In the genomic region with DNA sequence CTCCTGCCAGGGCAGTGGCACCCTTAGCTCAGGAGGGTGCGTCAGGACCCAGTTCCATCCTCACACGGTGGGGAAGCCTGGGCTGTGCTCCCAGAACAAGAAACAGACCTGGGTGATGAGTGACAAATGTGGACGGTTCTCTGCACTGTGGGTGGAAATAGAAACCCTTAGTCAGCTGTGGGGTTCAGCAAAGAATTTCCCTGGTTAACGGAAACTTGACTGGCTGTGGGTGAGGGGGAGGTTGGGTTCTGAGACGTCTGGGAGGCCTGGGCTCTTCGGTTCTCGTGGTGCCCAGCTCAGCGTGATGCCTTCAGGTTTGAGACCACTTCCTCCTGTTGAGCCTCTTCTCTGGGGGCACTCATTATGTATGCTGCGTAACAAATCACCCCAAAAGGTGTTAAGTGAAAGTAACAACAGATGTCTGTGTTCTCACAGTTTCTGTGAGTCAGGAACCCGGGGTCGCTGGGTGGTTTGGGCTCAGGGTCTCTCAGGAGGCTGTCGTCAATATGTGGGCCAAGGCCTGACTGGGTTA, we compare ENCODE assay signal across 10 cellular contexts. TPM values are rescaled to one million over a fixed set of nuclear protein-coding genes. Genes with fewer than 3 reads are reported as not detected.
DNase-seq lines count a peak whose midpoint lies in the region; ATAC-seq, FAIRE-seq and TF ChIP-seq lines count a peak whose summit lies in the region.
"Had no signal": no experiment of that assay in that cellular context is flagged by ENCODE, and none has a peak within 500 bp of the region (broad histone marks: within the 10 kb centered on the region; RNA-seq: fewer than 3 reads in every experiment).

No MANE protein-coding gene starts in this region.

- H3K27me3 ChIP-seq in GM12878 (replicated peaks in 1 of 2; ENCODE audit: control insufficient read depth in 2 of 2, insufficient read depth in 2 of 2, low read length in 1 of 2), result no peaks in the 10 kb centered on the region
- no peaks in the 10 kb centered on the region; the same call in 1 of the 2 replicates for H3K27me3 ChIP-seq in HAP-1 (ENCODE audit: low read depth)

- peak overlapping the region; percentile 50 for H3K4me3 ChIP-seq in GM12865 (ENCODE audit: low read depth, low read length)
- peak overlapping the region; percentile 39; the same call in 1 of the 2 replicates for H3K4me3 ChIP-seq in GM12878
- H3K4me3 ChIP-seq in HAP-1, result no peak overlapping the region
- H3K4me3 ChIP-seq: suprapubic skin had no signal

- H3K4me1 ChIP-seq in GM12878 (ENCODE audit: control insufficient read depth, insufficient read depth, low read length), result peaks cover 78% of the 10 kb centered on the region
- no peaks in the 10 kb centered on the region for H3K4me1 ChIP-seq in HAP-1
- H3K4me1 ChIP-seq: suprapubic skin had no signal

- no TSS peak for BruUV-seq in GM12878 (replicated peaks; lab: Mats Ljungman, UMichigan)

- POLR2A ChIA-PET in GM12878 (lab: Charles Lee), result interaction anchor here (0.7 to 8.2 kb wide), 10 partner anchors 11 to 66 kb away, joined by 3 to 76 read pairs (median 8); partner anchors contain the start of gene PPP1R16B

- no peaks in the 10 kb centered on the region for H3K9me3 Mint-ChIP-seq in T-helper 1 cell treated with Interleukin-12 subunit alpha and Interleukin-12 subunit beta and Interleukin-4 antibody, amounts not matched to agents 30 μg/mL and 1 μg/mL, for 36 hours

- intact Hi-C loops in GM12878 (cut with micrococcal nuclease; ENCODE audit: unreplicated experiment), result loop anchor here (1.0 kb wide), 1 partner anchor 13 kb away; no protein-coding TSS in a partner anchor

- H3K27ac ChIP-seq in GM12878 (ENCODE audit: control insufficient read depth, insufficient read depth), result peak overlapping the region; percentile 96
- H3K27ac ChIP-seq: suprapubic skin had no signal

- H2AFZ ChIP-seq in GM12878 (ENCODE audit: control insufficient read depth, low read depth, low read length), result no peak overlapping the region

- H3K36me3 ChIP-seq in GM12878 (ENCODE audit: control insufficient read depth in 2 of 2, insufficient read depth in 2 of 2, low read length in 1 of 2) (peaks cover 1 to 4% of the 10 kb centered on the region in 2 experiments; a peak in 3 of 4 replicates), HAP-1 (replicated peaks) (no peaks in the 10 kb centered on the region)
- H3K36me3 ChIP-seq: suprapubic skin had no signal

- peak overlapping the region; percentile 81 for H3K9ac ChIP-seq in GM12878 (ENCODE audit: control insufficient read depth, insufficient read depth, low read length)

- no peaks in the 10 kb centered on the region for H3K27me3 Mint-ChIP-seq in T-helper 1 cell treated with Interleukin-12 subunit alpha and Interleukin-12 subunit beta and Interleukin-4 antibody, amounts not matched to agents 30 μg/mL and 1 μg/mL, for 36 hours (ENCODE audit: low read depth)

- peaks cover 27% of the 10 kb centered on the region for H3K36me3 Mint-ChIP-seq in T-helper 1 cell treated with Interleukin-12 subunit alpha and Interleukin-12 subunit beta and Interleukin-4 antibody, amounts not matched to agents 30 μg/mL and 1 μg/mL, for 36 hours (ENCODE audit: low read depth)

- WGBS in GM12878 (ENCODE audit: insufficient coverage, insufficient replicate concordance, low lambda C conversion rate, missing lambda C conversion rate), result 2% methylated on average over 12 of the region's 12 CpGs

- peak; percentile 95 for FAIRE-seq in GM12878 (lab: Jason Lieb, UNC)
- FAIRE-seq: G401.6 had no signal

- H3K9me3 ChIP-seq in GM12878 (replicated peaks; ENCODE audit: control insufficient read depth, insufficient read depth, low read length), result no peaks in the 10 kb centered on the region
- no peaks in the 10 kb centered on the region for H3K9me3 ChIP-seq in HAP-1
- H3K9me3 ChIP-seq: suprapubic skin had no signal

- peak; percentile 82 for TF ChIP-seq POLR2A in GM12878 (IDR thresholded peaks at IDR 0.05; ENCODE audit: low read depth, low read length)

- CTCF ChIA-PET in GM12878 (lab: Yijun Ruan, JAX), result interaction anchor here (1.2 to 14.0 kb wide), 6 partner anchors 13 to 176 kb away, joined by 4 to 183 read pairs (median 56); partner anchors contain the start of gene PPP1R16B

- RAD21 ChIA-PET in GM12878 (lab: Charles Lee; ENCODE audit: unreplicated experiment), result interaction anchor here (0.9 to 14.5 kb wide), 13 partner anchors 9 to 123 kb away, joined by 3 to 205 read pairs (median 5); partner anchors contain the start of gene PPP1R16B

- H4K20me1 ChIP-seq in GM12878 (ENCODE audit: control insufficient read depth, insufficient read depth), result no peaks in the 10 kb centered on the region

- ATAC-seq in HG02642 (IDR thresholded peaks at IDR 0.05; ENCODE audit: poor library complexity, unreplicated experiment) (peak; percentile 61), GM12878 (peak; percentile 75)

- in situ Hi-C loops in GM12878 (cut with MboI) (loop anchor here (5.0 kb wide), 1 partner anchor 66 kb away; the partner anchor contains the start of gene PPP1R16B), ACHN (cut with HindIII; ENCODE audit: low pct_ligation_motif_present, low pct_unique_long_range_greater_than_20kb, low sequenced_read_pairs) (no loop called here), HAP-1 (cut with MboI; ENCODE audit: low sequenced_read_pairs) (no loop called here)

- SMC1A ChIA-PET in GM12878 (lab: Charles Lee; ENCODE audit: uncharacterized antibody, unreplicated experiment), result interaction anchor here (0.6 to 16.9 kb wide), 10 partner anchors 9 to 66 kb away, joined by 3 to 248 read pairs (median 14); partner anchors contain the start of gene PPP1R16B

- peak; percentile 95 for DNase-seq in GM12865 (ENCODE audit: low read depth)
- peak; percentile 91 for DNase-seq in GM12878 (ENCODE audit: low read depth, low spot score)
- peak; percentile 63 to 86 for DNase-seq in stimulated activated CD8-positive, alpha-beta memory T cell treated with anti-CD3 and anti-CD28 coated beads, Interleukin-4, amount 100 ng/mL, for 4 hours (ENCODE audit: low read depth in 2 of 2, low spot score in 1 of 2)
- DNase-seq in ACHN, result no peak
- DNase-seq in HAP-1 (ENCODE audit: low spot score in 2 of 2), result no peak
- DNase-seq in cerebellar cortex (ENCODE audit: low spot score), result no peak

- TF ChIP-seq CTCF in GM12865 (IDR thresholded peaks at IDR 0.05; ENCODE audit: insufficient read depth, low read depth, low read length, missing control alignments) (no peak), GM12878 (IDR thresholded peaks at IDR 0.05 in 2 of 3, conservative IDR thresholded peaks at IDR 0.05 in 1 of 3; ENCODE audit: control insufficient read depth in 2 of 3, extremely low read depth in 1 of 3, insufficient read depth in 1 of 3, low read depth in 3 of 3, low read length in 3 of 3) (no peak)

- peak overlapping the region; percentile 76 for H3K4me3 Mint-ChIP-seq in T-helper 1 cell treated with Interleukin-12 subunit alpha and Interleukin-12 subunit beta and Interleukin-4 antibody, amounts not matched to agents 30 μg/mL and 1 μg/mL, for 36 hours

- peak; percentile 97 for TF ChIP-seq EP300 in GM12878 (IDR thresholded peaks at IDR 0.05; ENCODE audit: borderline replicate concordance in 1 of 2, control insufficient read depth in 1 of 2, low read depth in 2 of 2, low read length in 2 of 2)

- peaks cover 67% of the 10 kb centered on the region for H3K4me1 Mint-ChIP-seq in T-helper 1 cell treated with Interleukin-12 subunit alpha and Interleukin-12 subunit beta and Interleukin-4 antibody, amounts not matched to agents 30 μg/mL and 1 μg/mL, for 36 hours (ENCODE audit: low read depth)

- peaks cover 67% of the 10 kb centered on the region for H3K79me2 ChIP-seq in GM12878 (ENCODE audit: control insufficient read depth, insufficient read depth, low read length)

- H3K27ac Mint-ChIP-seq in T-helper 1 cell treated with Interleukin-12 subunit alpha and Interleukin-12 subunit beta and Interleukin-4 antibody, amounts not matched to agents 30 μg/mL and 1 μg/mL, for 36 hours, result peak overlapping the region; percentile 89

- peak overlapping the region; percentile 96 for H3K4me2 ChIP-seq in GM12878 (ENCODE audit: control insufficient read depth, insufficient read depth)

- no peak; the same call in 1 of the 2 replicates for TF ChIP-seq RAD21 in GM12878 (IDR thresholded peaks at IDR 0.05; ENCODE audit: insufficient read depth, low read depth, low read length)

TF ChIP-seq in GM12878, 131 proteins besides CTCF, POLR2A, EP300 and RAD21 (continues in another document):
- TF ChIP-seq USF1 (IDR thresholded peaks at IDR 0.05; ENCODE audit: borderline replicate concordance, extremely low read length, insufficient read depth, low read depth, low read length) (no peak), ZNF217 (IDR thresholded peaks at IDR 0.05) (peak; percentile 7; the same call in 1 of the 2 replicates), NRF1 (conservative IDR thresholded peaks at IDR 0.05; ENCODE audit: low read depth, low read length) (no peak)

RNA-seq across cellular contexts. Expression of gene FAM83D, which starts 53.1 kb away (rescaled TPM):
- 14.1 and 16.3 TPM in 2 replicates for total RNA-seq in GM12878 (2013; cell fraction: nucleolus; rRNA removed)
- total RNA-seq in GM12878 (2014; rRNA removed), result 21.5 and 21.6 TPM in 2 replicates
- 12.7 and 13.6 TPM in 2 replicates for total RNA-seq in GM12878 (2014; rRNA removed; fragmentation: Illumina TruSeq; extraction: Trizol)
- total RNA-seq in GM12878 (2021), result 16.6 and 18.2 TPM in 2 replicates
- polyA plus RNA-seq in GM12878 (2011; ENCODE audit: low read depth), result 7.7 TPM
- polyA plus RNA-seq in GM12878 (2011; rRNA removed), result 32.4 and 34.8 TPM in 2 replicates
- polyA plus RNA-seq in GM12878 (2011; cell fraction: cytosol; rRNA removed), result 28.1 and 32.3 TPM in 2 replicates
- polyA plus RNA-seq in GM12878 (2011; cell fraction: nucleus; rRNA removed), result 37.1 and 42.7 TPM in 2 replicates
- 9.5 and 10.5 TPM in 2 replicates for polyA plus RNA-seq in GM12878 (2012)
- 19.7 and 20.2 TPM in 2 replicates for polyA plus RNA-seq in GM12878 (2014; fragmentation: Illumina TruSeq; extraction: Trizol)
- polyA plus RNA-seq in GM12878 (2014; fragmentation: Nextera tagmentation; extraction: Ambion mirVana), result 1 to 10 TPM; 4.5 to 6.0 TPM
- polyA plus RNA-seq in GM12878 (2014; rRNA removed), result 17.4 and 19.1 TPM in 2 replicates
- 10 to 100 TPM; 34.1 to 34.2 TPM for polyA plus RNA-seq in GM12878 (2016; fragmentation: Nextera tagmentation; extraction: Ambion mirVana)
- polyA minus RNA-seq in GM12878 (2011; rRNA and poly(A)+ RNA removed), result 37.1 and 42.8 TPM in 2 replicates
- polyA minus RNA-seq in GM12878 (2011; cell fraction: cytosol; rRNA and poly(A)+ RNA removed), result 13.1 and 15.3 TPM in 2 replicates
- 18.9 and 35.2 TPM in 2 replicates for polyA minus RNA-seq in GM12878 (2011; cell fraction: nucleus; rRNA and poly(A)+ RNA removed)

Comparison
In these comparisons a context has a peak if more than half of its experiments do, and no peak if none do; other contexts are left out.
1. DNase-seq: peak in GM12865 (single experiment), GM12878 (single experiment) and stimulated activated CD8-positive, alpha-beta memory T cell treated with anti-CD3 and anti-CD28 coated beads, Interleukin-4, amount 100 ng/mL, for 4 hours (2 of 2); none in ACHN (single experiment), HAP-1 (0 of 2) and cerebellar cortex (single experiment).